Comparison of ENCODE assay signal across 12 cellular contexts in the genomic region with DNA sequence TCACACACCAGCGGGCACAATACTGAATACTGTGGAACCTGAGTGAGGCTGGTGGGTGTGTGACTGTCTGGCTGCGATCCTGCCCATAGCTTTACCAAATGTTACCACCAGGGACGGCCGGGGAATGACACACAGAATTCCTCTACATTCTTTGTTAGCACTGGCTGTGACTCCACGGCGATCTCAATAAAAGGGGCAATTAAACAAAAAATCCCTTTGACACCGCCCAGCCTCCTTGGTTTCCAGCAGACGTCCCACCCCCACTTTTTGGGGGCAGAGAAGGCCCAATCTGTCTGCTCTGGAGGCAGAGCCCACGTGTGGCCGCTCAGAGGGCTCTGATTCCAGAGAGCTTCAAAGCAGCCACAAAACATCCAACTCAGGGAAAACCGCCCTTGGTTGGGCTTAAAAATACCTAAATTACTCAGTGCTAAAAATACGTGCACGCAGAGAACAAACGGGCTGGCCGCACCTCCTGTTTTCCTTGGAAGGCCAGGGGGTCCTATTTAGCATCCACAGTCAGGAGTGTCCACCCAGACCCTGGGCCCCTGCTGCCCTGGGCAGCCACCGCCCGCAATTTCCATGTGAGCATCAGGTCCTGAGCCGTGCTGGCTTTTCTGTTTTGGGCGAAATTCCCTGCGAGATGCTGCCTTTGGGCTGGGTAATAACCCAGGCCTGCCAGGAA. TPM values are rescaled to one million over a fixed set of nuclear protein-coding genes. Genes with fewer than 3 reads are reported as not detected.
A peak's percentile ranks its signal among the peaks of the same experiment; 100 is the strongest.
DNase-seq lines count a peak whose midpoint lies in the region; ATAC-seq, FAIRE-seq and TF ChIP-seq lines count a peak whose summit lies in the region.
"Had no signal": no experiment of that assay in that cellular context is flagged by ENCODE, and none has a peak within 500 bp of the region (broad histone marks: within the 10 kb centered on the region; RNA-seq: fewer than 3 reads in every experiment).

No MANE protein-coding gene starts in this region.

- DNase-seq in ACHN (peak; percentile 25), HFF-Myc (ENCODE audit: extremely low read depth, low read depth) (no peak), mesothelial cell of epicardium (ENCODE audit: low spot score in 2 of 2, unreplicated experiment in 2 of 2) (no peak), small intestine (no peak), thyroid gland (no peak), NCI-H187 (lab: John Stamatoyannopoulos, UW) (no peak)
- DNase-seq: activated T-cell treated with anti-CD3 and anti-CD28 coated beads, Interleukin-2, amount 50 U/mL, for 72 hours; CD4-positive, alpha-beta memory T cell; GOT3; NCI-H226 had no signal

- no peak for ATAC-seq in HG03175 (IDR thresholded peaks at IDR 0.05; ENCODE audit: unreplicated experiment)
- ATAC-seq: activated T-cell treated with anti-CD3 and anti-CD28 coated beads, Interleukin-2, amount 50 U/mL, for 72 hours had no signal

- no peak for FAIRE-seq in small intestine (lab: Jason Lieb, UNC)

- WGBS in small intestine, 3 donors, result 66 to 69% (median 69%) methylated on average over 20 of the region's 20 CpGs
- WGBS in thyroid gland, 2 donors, result 77 to 79% methylated on average over 16 to 20 of the region's 20 CpGs

- no peak overlapping the region for H3K4me3 Mint-ChIP-seq in mesothelial cell of epicardium
- H3K4me3 Mint-ChIP-seq: activated T-cell treated with anti-CD3 and anti-CD28 coated beads, Interleukin-2, amount 50 U/mL, for 72 hours; CD4-positive, alpha-beta memory T cell had no signal

- H3K4me3 ChIP-seq in HFF-Myc (replicated peaks; ENCODE audit: low read depth, low read length) (no peak overlapping the region), small intestine (ENCODE audit: low read depth in 1 of 2, low read length in 2 of 2) (no peak overlapping the region), thyroid gland (replicated peaks in 1 of 3) (no peak overlapping the region)

- intact Hi-C loops in thyroid gland (cut with DNase I), result no loop called here

- peaks cover 0 to 3% of the 10 kb centered on the region in 2 donors for H3K4me1 ChIP-seq in small intestine (ENCODE audit: control insufficient read depth in 2 of 2, insufficient read depth in 1 of 2, low read depth in 1 of 2, low read length in 1 of 2)
- H3K4me1 ChIP-seq in thyroid gland, result peaks cover 4 to 17% of the 10 kb centered on the region in 2 donors

- no peaks in the 10 kb centered on the region for H3K27me3 Mint-ChIP-seq in mesothelial cell of epicardium (ENCODE audit: low read depth)
- H3K27me3 Mint-ChIP-seq: CD4-positive, alpha-beta memory T cell had no signal

- H3K27ac ChIP-seq in cingulate gyrus (ENCODE audit: low read depth, low read length), result peak overlapping the region; percentile 35
- no peak overlapping the region for H3K27ac ChIP-seq in small intestine (ENCODE audit: low read depth in 1 of 2, low read length in 1 of 2)
- H3K27ac ChIP-seq in thyroid gland, result peak overlapping the region in 1 of 3 donors; percentile 41

- no peak for TF ChIP-seq POLR2A in thyroid gland (IDR thresholded peaks at IDR 0.05)

- H3K36me3 ChIP-seq in small intestine (ENCODE audit: control insufficient read depth in 2 of 2, insufficient read depth in 2 of 2, low read length in 2 of 2) (no peaks in the 10 kb centered on the region), thyroid gland (no peaks in the 10 kb centered on the region)

- in situ Hi-C loops in ACHN (cut with HindIII; ENCODE audit: low pct_ligation_motif_present, low pct_unique_long_range_greater_than_20kb, low sequenced_read_pairs), result no loop called here

- H3K9me3 ChIP-seq in small intestine (ENCODE audit: control insufficient read depth, low read depth), result no peaks in the 10 kb centered on the region
- no peaks in the 10 kb centered on the region for H3K9me3 ChIP-seq in thyroid gland

- TF ChIP-seq CTCF in HFF-Myc (IDR thresholded peaks at IDR 0.05; ENCODE audit: low read depth, low read length, missing control alignments), result peak; percentile 41
- TF ChIP-seq CTCF in mesothelial cell of epicardium (IDR thresholded peaks at IDR 0.05; ENCODE audit: unreplicated experiment), result peak; percentile 32
- no peak for TF ChIP-seq CTCF in thyroid gland (IDR thresholded peaks at IDR 0.05)

- H3K27me3 ChIP-seq in small intestine (ENCODE audit: control insufficient read depth in 2 of 2, insufficient read depth in 2 of 2, low read length in 2 of 2), result no peaks in the 10 kb centered on the region
- H3K27me3 ChIP-seq in thyroid gland, result no peaks in the 10 kb centered on the region

- H3K36me3 Mint-ChIP-seq in mesothelial cell of epicardium, result no peaks in the 10 kb centered on the region
- H3K36me3 Mint-ChIP-seq: CD4-positive, alpha-beta memory T cell had no signal

- peak overlapping the region; percentile 87 for H3K27ac Mint-ChIP-seq in mesothelial cell of epicardium
- H3K27ac Mint-ChIP-seq: activated T-cell treated with anti-CD3 and anti-CD28 coated beads, Interleukin-2, amount 50 U/mL, for 72 hours had no signal

- peaks cover 26% of the 10 kb centered on the region for H3K4me1 Mint-ChIP-seq in mesothelial cell of epicardium
- H3K4me1 Mint-ChIP-seq: CD4-positive, alpha-beta memory T cell had no signal

- no peaks in the 10 kb centered on the region for H3K9me3 Mint-ChIP-seq in mesothelial cell of epicardium
- H3K9me3 Mint-ChIP-seq: activated T-cell treated with anti-CD3 and anti-CD28 coated beads, Interleukin-2, amount 50 U/mL, for 72 hours had no signal

RNA-seq across cellular contexts. Expression of gene GADD45B, which starts 47.8 kb away (rescaled TPM):
- 80.0 to 84.4 TPM (median 84.1 TPM) in 3 replicates for total RNA-seq in mesothelial cell of epicardium
- 10 to 100 TPM; 12.1 to 40.4 (median 17.8) TPM for polyA plus RNA-seq in small intestine
- 100 to 1,000 TPM; 148 to 250 (median 195) TPM for total RNA-seq in thyroid gland

Comparison
In these comparisons a context has a peak if more than half of its experiments do, and no peak if none do; other contexts are left out.
1. CTCF ChIP-seq: peak in HFF-Myc (single experiment) and mesothelial cell of epicardium (single experiment); none in thyroid gland (0 of 6).